In genomic region chr10:73866621-73867020, GRCh38 we compare ENCODE assay signal across 1 cellular context.
TF ChIP-seq lines count a peak whose summit lies in the region.

No MANE protein-coding gene starts in this region.

TF ChIP-seq in GM12878, 131 proteins besides CTCF, POLR2A, EP300 and RAD21:
- TF ChIP-seq EED (IDR thresholded peaks at IDR 0.05; ENCODE audit: low read depth): no peak
- no peak for TF ChIP-seq ZNF217 (IDR thresholded peaks at IDR 0.05)
- no peak for TF ChIP-seq CHD4 (IDR thresholded peaks at IDR 0.05)
- no peak for TF ChIP-seq NRF1 (conservative IDR thresholded peaks at IDR 0.05; ENCODE audit: low read depth, low read length)
- no peak for TF ChIP-seq PAX5 (IDR thresholded peaks at IDR 0.05; ENCODE audit: borderline replicate concordance, low read depth, low read length)
- TF ChIP-seq RELA (IDR thresholded peaks at IDR 0.05; ENCODE audit: borderline replicate concordance, partially characterized antibody): no peak
- no peak for TF ChIP-seq RAD51 (IDR thresholded peaks at IDR 0.05)
- no peak for TF ChIP-seq SRF (IDR thresholded peaks at IDR 0.05; ENCODE audit: low read depth in 2 of 2, low read length in 2 of 2)
- TF ChIP-seq HCFC1 (IDR thresholded peaks at IDR 0.05; ENCODE audit: low read length): no peak
- no peak for TF ChIP-seq ZBTB33 (IDR thresholded peaks at IDR 0.05)
- TF ChIP-seq STAT1 (conservative IDR thresholded peaks at IDR 0.05): no peak
- no peak for TF ChIP-seq TBL1XR1 (IDR thresholded peaks at IDR 0.05; ENCODE audit: low read depth, low read length)
- no peak for TF ChIP-seq ZBTB11 (CRISPR knock-in tag; IDR thresholded peaks at IDR 0.05)
- TF ChIP-seq TCF12 (IDR thresholded peaks at IDR 0.05; ENCODE audit: low read depth, low read length): no peak
- TF ChIP-seq SKIL (IDR thresholded peaks at IDR 0.05; ENCODE audit: low read depth, poor library complexity, severe bottlenecking): no peak
- TF ChIP-seq SP1 (IDR thresholded peaks at IDR 0.05; ENCODE audit: low read depth, low read length): no peak
- no peak for TF ChIP-seq KDM1A (IDR thresholded peaks at IDR 0.05; ENCODE audit: borderline replicate concordance)
- TF ChIP-seq BMI1 (IDR thresholded peaks at IDR 0.05; ENCODE audit: borderline replicate concordance): no peak
- TF ChIP-seq SUZ12 (IDR thresholded peaks at IDR 0.05; ENCODE audit: unreplicated experiment): no peak
- no peak for TF ChIP-seq PML (IDR thresholded peaks at IDR 0.05; ENCODE audit: low read length)
TF ChIP-seq in GM12878: peak in this region for 0.
